17 cellular contexts compared by ENCODE assay signal in genomic region chr2:88136817-88137216, GRCh38. TPM values are rescaled to one million over a fixed set of nuclear protein-coding genes. Genes with fewer than 3 reads are reported as not detected.
"Had no signal": no experiment of that assay in that cellular context is flagged by ENCODE, and none has a peak within 500 bp of the region (broad histone marks: within the 10 kb centered on the region; RNA-seq: fewer than 3 reads in every experiment).

No MANE protein-coding gene starts in this region.

- ATAC-seq: activated CD8-positive, alpha-beta T cell treated with anti-CD3 and anti-CD28 coated beads for 36 hours; activated T-cell treated with anti-CD3 and anti-CD28 coated beads, Interleukin-2, amount 50 U/mL, for 72 hours; natural killer cell; stimulated activated naive CD8-positive, alpha-beta T cell treated with anti-CD3 and anti-CD28 coated beads, Interleukin-15, Interleukin-2, amounts not matched to agents 100 U/mL and 50 U/mL, for 24 hours had no signal

- DNase-seq: activated CD4-positive, alpha-beta T cell treated with anti-CD3 and anti-CD28 coated beads, Interleukin-2, amount 10 ng/mL, durations not matched to agents 24 days and 14 days; activated CD8-positive, alpha-beta T cell treated with anti-CD3 and anti-CD28 coated beads for 36 hours; activated gamma-delta T cell; activated T-cell treated with anti-CD3 and anti-CD28 coated beads, Interleukin-2, amount 50 U/mL, for 72 hours; effector memory CD4-positive, alpha-beta T cell; kidney; left ventricle myocardium inferior; natural killer cell; stimulated activated naive CD8-positive, alpha-beta T cell treated with anti-CD3 and anti-CD28 coated beads, Interleukin-15, Interleukin-2, amounts not matched to agents 100 U/mL and 50 U/mL, for 24 hours; T1000; testis had no signal

- H3K27ac ChIP-seq: esophagus muscularis mucosa, left ventricle myocardium inferior, testis had no signal

- H3K4me1 ChIP-seq: esophagus muscularis mucosa, left ventricle myocardium inferior, testis had no signal

- H3K36me3 ChIP-seq: esophagus muscularis mucosa, left ventricle myocardium inferior had no signal

- H3K4me3 ChIP-seq: esophagus muscularis mucosa, left ventricle myocardium inferior, testis had no signal

- H3K27me3 ChIP-seq: testis had no signal

- H3K9me3 ChIP-seq: testis had no signal

RNA-seq across cellular contexts. Expression of gene FABP1, which starts 9.0 kb away (rescaled TPM):
- total RNA-seq: activated CD4-positive, alpha-beta T cell treated with anti-CD3 and anti-CD28 coated beads, Interleukin-2, amount 10 ng/mL, durations not matched to agents 24 days and 14 days; activated CD8-positive, alpha-beta T cell treated with anti-CD3 and anti-CD28 coated beads for 36 hours; activated T-cell treated with anti-CD3 and anti-CD28 coated beads, Interleukin-2, amount 50 U/mL, for 72 hours; bronchial epithelial cell; endothelial cell of umbilical vein; glomerular endothelial cell; kidney; left ventricle myocardium inferior; natural killer cell; skeletal muscle tissue; T-helper 1 cell treated with Interleukin-12 subunit alpha and Interleukin-12 subunit beta and Interleukin-4 antibody, amounts not matched to agents 30 ng/mL and 1 ng/mL, for 36 hours had no signal
- polyA plus RNA-seq: endothelial cell of umbilical vein had no signal

RNA-seq across cellular contexts. Expression of gene THNSL2, which starts 33.3 kb away (rescaled TPM):
- total RNA-seq: glomerular endothelial cell had no signal
- polyA plus RNA-seq: endothelial cell of umbilical vein had no signal
